In genomic region chr1:89540406-89540970, GRCh38 we compare ENCODE assay signal across 16 cellular contexts. TPM values are rescaled to one million over a fixed set of nuclear protein-coding genes. Genes with fewer than 3 reads are reported as not detected.
DNase-seq lines count a peak whose midpoint lies in the region; ATAC-seq lines count a peak whose summit lies in the region.
"Had no signal": no experiment of that assay in that cellular context is flagged by ENCODE, and none has a peak within 500 bp of the region (broad histone marks: within the 10 kb centered on the region; RNA-seq: fewer than 3 reads in every experiment).

No MANE protein-coding gene starts in this region.

- no peaks in the 10 kb centered on the region for H3K27me3 Mint-ChIP-seq in activated naive CD4-positive, alpha-beta T cell treated with anti-CD3 and anti-CD28 coated beads for 36 hours (ENCODE audit: low read depth)
- no peaks in the 10 kb centered on the region for H3K27me3 Mint-ChIP-seq in stimulated activated naive B cell treated with anti-CD40 and anti-IgM and Interleukin-4, amounts not matched to agents 10 μg/mL and 1 μg/mL and 100 μg/mL, for 72 hours
- H3K27me3 Mint-ChIP-seq: B cell; central memory CD8-positive, alpha-beta T cell had no signal

- H3K27ac Mint-ChIP-seq in activated naive CD4-positive, alpha-beta T cell treated with anti-CD3 and anti-CD28 coated beads for 36 hours = peak overlapping the region; percentile 81
- no peak overlapping the region for H3K27ac Mint-ChIP-seq in stimulated activated naive B cell treated with anti-CD40 and anti-IgM and Interleukin-4, amounts not matched to agents 10 μg/mL and 1 μg/mL and 100 μg/mL, for 72 hours
- H3K27ac Mint-ChIP-seq: B cell, HFFc6 had no signal

- H3K9me3 Mint-ChIP-seq in activated naive CD4-positive, alpha-beta T cell treated with anti-CD3 and anti-CD28 coated beads for 36 hours = no peaks in the 10 kb centered on the region
- no peaks in the 10 kb centered on the region for H3K9me3 Mint-ChIP-seq in stimulated activated naive B cell treated with anti-CD40 and anti-IgM and Interleukin-4, amounts not matched to agents 10 μg/mL and 1 μg/mL and 100 μg/mL, for 72 hours
- H3K9me3 Mint-ChIP-seq: central memory CD8-positive, alpha-beta T cell; HFFc6 had no signal

- H3K4me3 Mint-ChIP-seq in activated naive CD4-positive, alpha-beta T cell treated with anti-CD3 and anti-CD28 coated beads for 36 hours = peak overlapping the region; percentile 21
- H3K4me3 Mint-ChIP-seq in stimulated activated naive B cell treated with anti-CD40 and anti-IgM and Interleukin-4, amounts not matched to agents 10 μg/mL and 1 μg/mL and 100 μg/mL, for 72 hours = peak overlapping the region in 1 of 2 donors; percentile 7
- H3K4me3 Mint-ChIP-seq: B cell; central memory CD8-positive, alpha-beta T cell; HFFc6 had no signal

- H3K4me1 Mint-ChIP-seq in activated naive CD4-positive, alpha-beta T cell treated with anti-CD3 and anti-CD28 coated beads for 36 hours (ENCODE audit: low read depth) = peaks cover 86% of the 10 kb centered on the region
- peaks cover 33 to 59% of the 10 kb centered on the region in 2 donors for H3K4me1 Mint-ChIP-seq in stimulated activated naive B cell treated with anti-CD40 and anti-IgM and Interleukin-4, amounts not matched to agents 10 μg/mL and 1 μg/mL and 100 μg/mL, for 72 hours

- H3K36me3 Mint-ChIP-seq in activated naive CD4-positive, alpha-beta T cell treated with anti-CD3 and anti-CD28 coated beads for 36 hours (ENCODE audit: low read depth) = peaks cover 19% of the 10 kb centered on the region
- H3K36me3 Mint-ChIP-seq in stimulated activated naive B cell treated with anti-CD40 and anti-IgM and Interleukin-4, amounts not matched to agents 10 μg/mL and 1 μg/mL and 100 μg/mL, for 72 hours = peaks cover 8 to 31% of the 10 kb centered on the region in 2 donors

- no peak for DNase-seq in activated naive CD4-positive, alpha-beta T cell treated with anti-CD3 and anti-CD28 coated beads for 36 hours
- DNase-seq in activated naive CD4-positive, alpha-beta T cell (lab: John Stamatoyannopoulos, UW) = no peak
- DNase-seq in OCI-M1 (lab: John Stamatoyannopoulos, UW) = peak; percentile 63
- DNase-seq in caudate nucleus (lab: John Stamatoyannopoulos, UW) = peak in 6 of 61 donors; percentile 6 to 62 (median 16)
- no peak for DNase-seq in stimulated activated naive B cell treated with anti-CD40 and anti-IgM and Interleukin-4, amounts not matched to agents 10 μg/mL and 1 μg/mL and 100 μg/mL, for 72 hours
- DNase-seq in AG20443 (ENCODE audit: low spot score) = no peak
- no peak for DNase-seq in dedifferentiated amniotic fluid mesenchymal stem cell (ENCODE audit: extremely low spot score)
- no peak for DNase-seq in DMS 273 treated with DMSO at 0.1 percent for 48 hours (lab: John Stamatoyannopoulos, UW)
- DNase-seq: DMS79, glutamatergic neuron, HFFc6, kidney had no signal

- intact Hi-C loops in activated naive CD4-positive, alpha-beta T cell treated with anti-CD3 and anti-CD28 coated beads for 36 hours (cut with micrococcal nuclease) = no loop called here

- CTCF ChIA-PET in activated naive CD4-positive, alpha-beta T cell treated with anti-CD3 and anti-CD28 coated beads for 36 hours (lab: Charles Lee) = interaction anchor here (0.7 to 1.6 kb wide), 5 partner anchors 9 to 222 kb away, joined by 3 to 4 read pairs (median 3); no protein-coding TSS in a partner anchor

- peak overlapping the region; percentile 6 for H3K27ac ChIP-seq in caudate nucleus (ENCODE audit: low read depth, low read length)
- H3K27ac ChIP-seq: prostate gland, SJSA1 had no signal

- ATAC-seq in stimulated activated naive B cell treated with anti-CD40 and anti-IgM and Interleukin-4, amounts not matched to agents 10 μg/mL and 1 μg/mL and 100 μg/mL, for 72 hours (replicated peaks) = peak; percentile 36 to 45

RNA-seq across cellular contexts. Expression of gene LRRC8B, which starts 15.9 kb away (rescaled TPM):
- total RNA-seq in activated naive CD4-positive, alpha-beta T cell treated with anti-CD3 and anti-CD28 coated beads for 36 hours = 10 to 100 TPM; 18.0 to 20.4 TPM
